8 cellular contexts compared by ENCODE assay signal in the genomic region with DNA sequence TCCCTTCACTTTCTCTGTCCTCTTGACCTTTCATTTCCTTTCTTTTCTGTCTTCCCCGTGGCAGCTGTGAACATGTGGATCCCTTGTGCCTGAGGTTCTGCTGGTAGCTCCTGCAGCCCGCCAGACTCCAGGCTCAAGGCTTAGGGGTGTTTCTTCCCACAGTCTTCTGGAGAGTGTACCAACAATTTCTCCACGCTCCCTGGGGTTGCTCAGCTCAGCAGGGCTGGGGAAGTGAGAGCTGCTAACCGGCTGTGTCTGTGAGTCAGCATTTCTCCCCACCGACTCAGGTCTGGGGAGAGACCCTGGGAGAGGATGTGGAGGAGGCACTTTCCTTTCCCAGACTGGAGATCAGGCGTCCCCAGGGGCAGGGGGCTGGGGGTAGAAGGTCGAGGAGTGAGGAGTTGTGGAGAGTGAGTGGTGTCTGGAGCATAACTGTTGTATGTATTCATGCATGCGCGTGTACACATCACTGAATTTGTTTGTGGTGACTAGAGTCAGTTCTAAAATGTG.
DNase-seq lines count a peak whose midpoint lies in the region; ATAC-seq and TF ChIP-seq lines count a peak whose summit lies in the region.

No MANE protein-coding gene starts in this region.

- CTCF ChIA-PET in PC-3 (lab: Charles Lee) = interaction anchor here (0.6 kb wide), 1 partner anchor 271 kb away, joined by 3 read pairs; no protein-coding TSS in a partner anchor

- H3F3A ChIP-seq in PC-3 (ENCODE audit: low read length, unreplicated experiment) = no peaks in the 10 kb centered on the region

- H4K20me1 ChIP-seq in PC-3 (ENCODE audit: low read length) = no peaks in the 10 kb centered on the region

- H3K79me2 ChIP-seq in PC-3 (ENCODE audit: low read length) = no peaks in the 10 kb centered on the region

- ATAC-seq in activated naive CD8-positive, alpha-beta T cell treated with anti-CD3 and anti-CD28 coated beads, Interleukin-2, amount 50 U/mL, for 24 hours = no peak
- ATAC-seq in PC-3 (peak; percentile 73), GM21737 (IDR thresholded peaks at IDR 0.05; ENCODE audit: unreplicated experiment) (no peak)

- H3K4me3 ChIP-seq in PC-3 (ENCODE audit: low read length) (peak overlapping the region; percentile 48), endodermal cell (ENCODE audit: low read length) (no peak overlapping the region), mesodermal cell (ENCODE audit: extremely low read depth, insufficient read depth, low read length, poor library complexity, severe bottlenecking) (peak overlapping the region; percentile 2)

- intact Hi-C loops in PC-3 (cut with micrococcal nuclease) = no loop called here

- H3K27me3 ChIP-seq in PC-3 (ENCODE audit: low read length) = no peaks in the 10 kb centered on the region
- no peaks in the 10 kb centered on the region for H3K27me3 ChIP-seq in endodermal cell (ENCODE audit: control insufficient read depth, insufficient read depth, low read length, poor library complexity, severe bottlenecking)

- H3K4me3 Mint-ChIP-seq in activated naive CD8-positive, alpha-beta T cell treated with anti-CD3 and anti-CD28 coated beads for 36 hours = no peak overlapping the region
- no peak overlapping the region for H3K4me3 Mint-ChIP-seq in activated naive CD8-positive, alpha-beta T cell treated with anti-CD3 and anti-CD28 coated beads, Interleukin-2, amount 50 U/mL, for 24 hours
- peak overlapping the region; percentile 7 for H3K4me3 Mint-ChIP-seq in endodermal cell

- peaks cover 16% of the 10 kb centered on the region for H3K4me1 ChIP-seq in PC-3 (ENCODE audit: insufficient read depth, low read length)
- peaks cover 4% of the 10 kb centered on the region for H3K4me1 ChIP-seq in endodermal cell (ENCODE audit: control insufficient read depth, insufficient read depth, low read length)
- peaks cover 13% of the 10 kb centered on the region for H3K4me1 ChIP-seq in mesodermal cell (ENCODE audit: control insufficient read depth, insufficient read depth, low read length, poor library complexity, severe bottlenecking)

- no TSS peak for BruUV-seq in PC-3 (replicated peaks; lab: Mats Ljungman, UMichigan)

- H3K9ac ChIP-seq in PC-3 (ENCODE audit: low read length) = peak overlapping the region; percentile 49
- H3K9ac ChIP-seq in endodermal cell (ENCODE audit: extremely low read depth, low read length, poor library complexity, severe bottlenecking) = no peak overlapping the region

- peaks cover 16% of the 10 kb centered on the region for H3K27me3 Mint-ChIP-seq in activated naive CD8-positive, alpha-beta T cell treated with anti-CD3 and anti-CD28 coated beads for 36 hours
- H3K27me3 Mint-ChIP-seq in activated naive CD8-positive, alpha-beta T cell treated with anti-CD3 and anti-CD28 coated beads, Interleukin-2, amount 50 U/mL, for 24 hours = peaks cover 8% of the 10 kb centered on the region
- H3K27me3 Mint-ChIP-seq in endodermal cell (ENCODE audit: insufficient read depth) = no peaks in the 10 kb centered on the region

- H3K4me2 ChIP-seq in PC-3 (ENCODE audit: low read length) = peak overlapping the region; percentile 84

- peak overlapping the region; percentile 84 for H2AFZ ChIP-seq in PC-3 (ENCODE audit: low read length)

- H3K9me3 ChIP-seq in PC-3 (ENCODE audit: low read length) (0 out of 2 replicates have a peak, but pooled peaks cover 4% of the 10 kb centered on the region), endodermal cell (ENCODE audit: control insufficient read depth, low read length) (peaks cover 11% of the 10 kb centered on the region), mesodermal cell (ENCODE audit: control insufficient read depth, low read length) (peaks cover 8% of the 10 kb centered on the region)

- H3K36me3 ChIP-seq in PC-3 (ENCODE audit: low read depth, low read length) (no peaks in the 10 kb centered on the region; the same call in 1 of the 2 replicates), endodermal cell (ENCODE audit: control insufficient read depth, insufficient read depth, low read length) (no peaks in the 10 kb centered on the region), mesodermal cell (ENCODE audit: control insufficient read depth, insufficient read depth, low read length) (no peaks in the 10 kb centered on the region)

- POLR2A ChIA-PET in PC-3 (lab: Charles Lee; ENCODE audit: unreplicated experiment) = no interaction called here

- no peaks in the 10 kb centered on the region for H3K9me2 ChIP-seq in PC-3 (replicated peaks; ENCODE audit: low read length)

- TF ChIP-seq CTCF in PC-3 (conservative IDR thresholded peaks at IDR 0.05; ENCODE audit: low read depth, low read length) = no peak
- TF ChIP-seq CTCF in endodermal cell (conservative IDR thresholded peaks at IDR 0.05) = no peak

- DNase-seq in activated naive CD8-positive, alpha-beta T cell treated with anti-CD3 and anti-CD28 coated beads for 36 hours = peak; percentile 6
- no peak for DNase-seq in activated naive CD8-positive, alpha-beta T cell treated with anti-CD3 and anti-CD28 coated beads, Interleukin-2, amount 50 U/mL, for 24 hours
- DNase-seq in PC-3 = peak; percentile 30
- peak; percentile 86 for DNase-seq in endodermal cell
- no peak for DNase-seq in COLO829 (ENCODE audit: low spot score)
- no peak for DNase-seq in HUDEP-2 (lab: John Stamatoyannopoulos, UW; ENCODE audit: unreplicated experiment in 76 of 76)

- H3K27ac Mint-ChIP-seq in activated naive CD8-positive, alpha-beta T cell treated with anti-CD3 and anti-CD28 coated beads for 36 hours = no peak overlapping the region
- no peak overlapping the region for H3K27ac Mint-ChIP-seq in activated naive CD8-positive, alpha-beta T cell treated with anti-CD3 and anti-CD28 coated beads, Interleukin-2, amount 50 U/mL, for 24 hours
- peak overlapping the region; percentile 83 for H3K27ac Mint-ChIP-seq in endodermal cell

- 32 to 47% methylated on average over 6 to 9 of the region's 9 CpGs for WGBS in endodermal cell (ENCODE audit: insufficient coverage in 1 of 2, insufficient read length in 1 of 2), 2 experiments
- 24 to 50% methylated on average over 3 to 6 of the region's 9 CpGs for WGBS in mesodermal cell (ENCODE audit: insufficient coverage in 2 of 2), 2 experiments

- H3K27ac ChIP-seq in PC-3 (ENCODE audit: low read length) = peak overlapping the region; percentile 72
- peak overlapping the region; percentile 56 for H3K27ac ChIP-seq in endodermal cell (ENCODE audit: low read depth, low read length)
- H3K27ac ChIP-seq in mesodermal cell (ENCODE audit: low read depth, low read length, severe bottlenecking) = peak overlapping the region; percentile 86

- peaks cover 10% of the 10 kb centered on the region for H3K36me3 Mint-ChIP-seq in activated naive CD8-positive, alpha-beta T cell treated with anti-CD3 and anti-CD28 coated beads for 36 hours
- peaks cover 10% of the 10 kb centered on the region for H3K36me3 Mint-ChIP-seq in activated naive CD8-positive, alpha-beta T cell treated with anti-CD3 and anti-CD28 coated beads, Interleukin-2, amount 50 U/mL, for 24 hours (ENCODE audit: low read depth)
- H3K36me3 Mint-ChIP-seq in endodermal cell (ENCODE audit: low read depth) = peaks cover 5% of the 10 kb centered on the region

- peaks cover 10% of the 10 kb centered on the region for H3K9me3 Mint-ChIP-seq in activated naive CD8-positive, alpha-beta T cell treated with anti-CD3 and anti-CD28 coated beads for 36 hours
- H3K9me3 Mint-ChIP-seq in activated naive CD8-positive, alpha-beta T cell treated with anti-CD3 and anti-CD28 coated beads, Interleukin-2, amount 50 U/mL, for 24 hours = peaks cover 18% of the 10 kb centered on the region
- peaks cover 14% of the 10 kb centered on the region for H3K9me3 Mint-ChIP-seq in endodermal cell

- peaks cover 6% of the 10 kb centered on the region for H3K4me1 Mint-ChIP-seq in activated naive CD8-positive, alpha-beta T cell treated with anti-CD3 and anti-CD28 coated beads for 36 hours
- peaks cover 9% of the 10 kb centered on the region for H3K4me1 Mint-ChIP-seq in activated naive CD8-positive, alpha-beta T cell treated with anti-CD3 and anti-CD28 coated beads, Interleukin-2, amount 50 U/mL, for 24 hours
- H3K4me1 Mint-ChIP-seq in endodermal cell = peaks cover 9% of the 10 kb centered on the region

Comparison
In these comparisons a context has a peak if more than half of its experiments do, and no peak if none do; other contexts are left out.
1. DNase-seq: peak in activated naive CD8-positive, alpha-beta T cell treated with anti-CD3 and anti-CD28 coated beads for 36 hours (single experiment), PC-3 (single experiment) and endodermal cell (single experiment); none in activated naive CD8-positive, alpha-beta T cell treated with anti-CD3 and anti-CD28 coated beads, Interleukin-2, amount 50 U/mL, for 24 hours (single experiment), COLO829 (single experiment) and HUDEP-2 (0 of 76).
2. Peak in every context shown above with its lines, with median percentiles within 50 percentile points of each other: H3K27ac ChIP-seq.